ENCODE assay signal across 1 cellular context in the genomic region with DNA sequence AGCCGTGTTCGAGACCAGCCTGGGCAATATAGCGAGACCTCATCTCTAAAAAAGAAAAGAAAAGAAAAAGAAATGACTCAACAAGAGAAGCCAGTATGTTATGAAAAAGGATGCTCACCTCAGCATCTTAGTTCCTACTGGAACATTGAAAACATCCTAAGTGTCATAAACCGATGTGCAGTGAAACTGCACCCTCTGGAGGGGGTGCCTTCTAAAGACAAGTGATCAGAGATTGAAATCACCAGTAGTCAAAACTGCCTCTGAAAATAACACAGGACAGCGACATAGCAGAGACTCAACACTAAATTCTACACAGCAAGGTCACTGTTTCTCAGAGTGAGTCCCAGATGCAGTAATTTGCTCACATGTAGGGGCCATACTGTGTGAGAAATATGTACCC.
TF ChIP-seq lines count a peak whose summit lies in the region.

No MANE protein-coding gene starts in this region.

TF ChIP-seq in K562, 482 proteins besides CTCF, POLR2A, EP300 and RAD21 (continued from another document):
- TF ChIP-seq, protein P1, sequence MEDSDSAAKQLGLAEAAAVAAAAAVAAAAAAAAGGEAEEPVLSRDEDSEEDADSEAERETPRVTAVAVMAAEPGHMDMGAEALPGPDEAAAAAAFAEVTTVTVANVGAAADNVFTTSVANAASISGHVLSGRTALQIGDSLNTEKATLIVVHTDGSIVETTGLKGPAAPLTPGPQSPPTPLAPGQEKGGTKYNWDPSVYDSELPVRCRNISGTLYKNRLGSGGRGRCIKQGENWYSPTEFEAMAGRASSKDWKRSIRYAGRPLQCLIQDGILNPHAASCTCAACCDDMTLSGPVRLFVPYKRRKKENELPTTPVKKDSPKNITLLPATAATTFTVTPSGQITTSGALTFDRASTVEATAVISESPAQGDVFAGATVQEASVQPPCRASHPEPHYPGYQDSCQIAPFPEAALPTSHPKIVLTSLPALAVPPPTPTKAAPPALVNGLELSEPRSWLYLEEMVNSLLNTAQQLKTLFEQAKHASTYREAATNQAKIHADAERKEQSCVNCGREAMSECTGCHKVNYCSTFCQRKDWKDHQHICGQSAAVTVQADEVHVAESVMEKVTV (CRISPR knock-in tag; IDR thresholded peaks at IDR 0.05), result peak; percentile 46
